In genomic region chr15:91306155-91306554, GRCh38 we compare ENCODE assay signal across 32 cellular contexts.
"Had no signal": no experiment of that assay in that cellular context is flagged by ENCODE, and none has a peak within 500 bp of the region (broad histone marks: within the 10 kb centered on the region; RNA-seq: fewer than 3 reads in every experiment).

No MANE protein-coding gene starts in this region.

- DNase-seq: activated CD4-positive, alpha-beta memory T cell treated with anti-CD3 and anti-CD28 coated beads for 36 hours; activated CD4-positive, alpha-beta T cell treated with anti-CD3 and anti-CD28 coated beads for 36 hours; activated CD4-positive, alpha-beta T cell treated with anti-CD3 and anti-CD28 coated beads, Interleukin-2, amount 10 ng/mL, durations not matched to agents 24 days and 14 days; activated CD4-positive, CD25-positive, alpha-beta regulatory T cell; activated CD4-positive, CD25-positive, alpha-beta regulatory T cell treated with anti-CD3 and anti-CD28 coated beads, Interleukin-2, amount 50 U/mL, for 72 hours; activated CD8-positive, alpha-beta memory T cell treated with anti-CD3 and anti-CD28 coated beads, Interleukin-2, amount 10 ng/mL, durations not matched to agents 7 days and 5 days; activated CD8-positive, alpha-beta memory T cell treated with anti-CD3 and anti-CD28 coated beads, Interleukin-2, amount 50 U/mL, for 4 hours; activated CD8-positive, alpha-beta T cell treated with anti-CD3 and anti-CD28 coated beads, Interleukin-2, amount 10 ng/mL, durations not matched to agents 7 days and 5 days; activated effector memory CD4-positive, alpha-beta T cell treated with anti-CD3 and anti-CD28 coated beads, Interleukin-2, amount 50 U/mL, for 16 hours; activated naive CD4-positive, alpha-beta T cell treated with anti-CD3 and anti-CD28 coated beads for 36 hours; activated naive CD8-positive, alpha-beta T cell treated with anti-CD3 and anti-CD28 coated beads for 36 hours; activated T-cell treated with anti-CD3 and anti-CD28 coated beads, Interleukin-2, amount 50 U/mL, for 1 hour; activated T-cell treated with anti-CD3 and anti-CD28 coated beads, Interleukin-2, amount 50 U/mL, for 48 hours; amniotic stem cell; anterior cingulate cortex; brain microvascular endothelial cell; cortex of kidney; dermis blood vessel endothelial cell; effector CD4-positive, alpha-beta T cell; effector memory CD8-positive, alpha-beta T cell; esophagus squamous epithelium; foreskin melanocyte; head of caudate nucleus; T-helper 1 cell; T-helper 17 cell had no signal

- H3K9me3 ChIP-seq: esophagus squamous epithelium, gastroesophageal sphincter had no signal

- ATAC-seq: activated CD4-positive, alpha-beta T cell treated with anti-CD3 and anti-CD28 coated beads for 36 hours; activated CD8-positive, alpha-beta memory T cell treated with anti-CD3 and anti-CD28 coated beads, Interleukin-2, amount 10 ng/mL, durations not matched to agents 7 days and 5 days; activated CD8-positive, alpha-beta T cell treated with anti-CD3 and anti-CD28 coated beads, Interleukin-2, amount 10 ng/mL, durations not matched to agents 7 days and 5 days; effector memory CD8-positive, alpha-beta T cell; gastroesophageal sphincter; T-helper 17 cell had no signal

- H3K9me3 Mint-ChIP-seq: activated CD4-positive, alpha-beta memory T cell treated with anti-CD3 and anti-CD28 coated beads for 36 hours; activated CD4-positive, alpha-beta T cell treated with anti-CD3 and anti-CD28 coated beads, Interleukin-2, amount 10 ng/mL, durations not matched to agents 24 days and 14 days; activated naive CD4-positive, alpha-beta T cell treated with anti-CD3 and anti-CD28 coated beads for 36 hours; activated naive CD4-positive, alpha-beta T cell treated with anti-CD3 and anti-CD28 coated beads, Interleukin-2, amount 50 U/mL, for 24 hours; activated naive CD8-positive, alpha-beta T cell treated with anti-CD3 and anti-CD28 coated beads for 36 hours; activated T-helper 1 cell treated with anti-CD3 and anti-CD28 coated beads, Interleukin-12 subunit alpha, Interleukin-12 subunit beta, Interleukin-2, Interleukin-4 antibody, amounts not matched to agents 30 ng/mL and 10 ng/mL and 1 ng/mL, durations not matched to agents 14 hours and 24 hours and 36 hours; activated T-helper 2 cell treated with anti-CD3 and anti-CD28 coated beads, Interferon-gamma antibody, Interleukin-2, Interleukin-4, amounts not matched to agents 10 μg/mL and 5 μg/mL and 100 μg/mL, durations not matched to agents 14 hours and 24 hours and 36 hours; central memory CD8-positive, alpha-beta T cell; effector memory CD8-positive, alpha-beta T cell; T-helper 2 cell treated with Interferon-gamma antibody and Interleukin-4, amounts not matched to agents 5 μg/mL and 100 μg/mL, for 36 hours had no signal

- H3K36me3 ChIP-seq: brain microvascular endothelial cell, esophagus squamous epithelium, gastroesophageal sphincter had no signal

- H3K36me3 Mint-ChIP-seq: activated CD4-positive, alpha-beta memory T cell treated with anti-CD3 and anti-CD28 coated beads for 36 hours; activated CD8-positive, alpha-beta memory T cell treated with anti-CD3 and anti-CD28 coated beads, Interleukin-2, amount 10 ng/mL, durations not matched to agents 7 days and 5 days; activated naive CD4-positive, alpha-beta T cell treated with anti-CD3 and anti-CD28 coated beads, Interleukin-2, amount 50 U/mL, for 24 hours; activated naive CD8-positive, alpha-beta T cell treated with anti-CD3 and anti-CD28 coated beads for 36 hours had no signal

- H3K27me3 ChIP-seq: brain microvascular endothelial cell had no signal

- H3K4me3 ChIP-seq: esophagus squamous epithelium, gastroesophageal sphincter had no signal

- H3K4me3 Mint-ChIP-seq: activated CD4-positive, alpha-beta memory T cell treated with anti-CD3 and anti-CD28 coated beads for 36 hours; activated CD4-positive, alpha-beta T cell treated with anti-CD3 and anti-CD28 coated beads for 36 hours; activated CD4-positive, alpha-beta T cell treated with anti-CD3 and anti-CD28 coated beads, Interleukin-2, amount 10 ng/mL, durations not matched to agents 24 days and 14 days; activated CD8-positive, alpha-beta memory T cell treated with anti-CD3 and anti-CD28 coated beads, Interleukin-2, amount 10 ng/mL, durations not matched to agents 7 days and 5 days; activated CD8-positive, alpha-beta T cell treated with anti-CD3 and anti-CD28 coated beads, Interleukin-2, amount 10 ng/mL, durations not matched to agents 7 days and 5 days; activated naive CD4-positive, alpha-beta T cell treated with anti-CD3 and anti-CD28 coated beads for 36 hours; activated naive CD4-positive, alpha-beta T cell treated with anti-CD3 and anti-CD28 coated beads, Interleukin-2, amount 50 U/mL, for 24 hours; activated naive CD8-positive, alpha-beta T cell treated with anti-CD3 and anti-CD28 coated beads for 36 hours; activated T-helper 1 cell treated with anti-CD3 and anti-CD28 coated beads, Interleukin-12 subunit alpha, Interleukin-12 subunit beta, Interleukin-2, Interleukin-4 antibody, amounts not matched to agents 30 ng/mL and 10 ng/mL and 1 ng/mL, durations not matched to agents 14 hours and 24 hours and 36 hours; central memory CD8-positive, alpha-beta T cell; effector memory CD8-positive, alpha-beta T cell; T-helper 17 cell; T-helper 2 cell treated with Interferon-gamma antibody and Interleukin-4, amounts not matched to agents 5 μg/mL and 100 μg/mL, for 36 hours had no signal

- H3K27ac Mint-ChIP-seq: activated CD4-positive, alpha-beta memory T cell treated with anti-CD3 and anti-CD28 coated beads for 36 hours; activated CD4-positive, alpha-beta T cell treated with anti-CD3 and anti-CD28 coated beads for 36 hours; activated CD4-positive, alpha-beta T cell treated with anti-CD3 and anti-CD28 coated beads, Interleukin-2, amount 10 ng/mL, durations not matched to agents 24 days and 14 days; activated CD8-positive, alpha-beta memory T cell treated with anti-CD3 and anti-CD28 coated beads, Interleukin-2, amount 10 ng/mL, durations not matched to agents 7 days and 5 days; activated naive CD4-positive, alpha-beta T cell treated with anti-CD3 and anti-CD28 coated beads for 36 hours; activated naive CD8-positive, alpha-beta T cell treated with anti-CD3 and anti-CD28 coated beads for 36 hours; activated T-helper 1 cell treated with anti-CD3 and anti-CD28 coated beads, Interleukin-12 subunit alpha, Interleukin-12 subunit beta, Interleukin-2, Interleukin-4 antibody, amounts not matched to agents 30 ng/mL and 10 ng/mL and 1 ng/mL, durations not matched to agents 14 hours and 24 hours and 36 hours; activated T-helper 2 cell treated with anti-CD3 and anti-CD28 coated beads, Interferon-gamma antibody, Interleukin-2, Interleukin-4, amounts not matched to agents 10 μg/mL and 5 μg/mL and 100 μg/mL, durations not matched to agents 14 hours and 24 hours and 36 hours; effector memory CD8-positive, alpha-beta T cell; T-helper 17 cell; T-helper 2 cell treated with Interferon-gamma antibody and Interleukin-4, amounts not matched to agents 5 μg/mL and 100 μg/mL, for 36 hours had no signal

- H3K27ac ChIP-seq: brain microvascular endothelial cell, epithelial cell of prostate, esophagus squamous epithelium, gastroesophageal sphincter had no signal

- H3K27me3 Mint-ChIP-seq: activated naive CD4-positive, alpha-beta T cell treated with anti-CD3 and anti-CD28 coated beads, Interleukin-2, amount 50 U/mL, for 24 hours had no signal
